In genomic region chr16:79595261-79595660, GRCh38 we compare ENCODE assay signal across 11 cellular contexts. TPM values are rescaled to one million over a fixed set of nuclear protein-coding genes. Genes with fewer than 3 reads are reported as not detected.
A peak's percentile ranks its signal among the peaks of the same experiment; 100 is the strongest.
DNase-seq lines count a peak whose midpoint lies in the region; ATAC-seq and TF ChIP-seq lines count a peak whose summit lies in the region.
"Had no signal": no experiment of that assay in that cellular context is flagged by ENCODE, and none has a peak within 500 bp of the region (broad histone marks: within the 10 kb centered on the region; RNA-seq: fewer than 3 reads in every experiment).

No MANE protein-coding gene starts in this region.

- peak overlapping the region; percentile 71 to 83 for H3K4me3 ChIP-seq in muscle layer of duodenum (ENCODE audit: low read depth in 1 of 2, low read length in 2 of 2)
- peak overlapping the region; percentile 36 to 91 (median 66) for H3K4me3 ChIP-seq in tibial nerve

- WGBS in tibial nerve, 2 donors: 11 to 16% methylated on average over 5 of the region's 5 CpGs

- peaks cover 34% of the 10 kb centered on the region for H3K36me3 Mint-ChIP-seq in activated naive CD4-positive, alpha-beta T cell treated with anti-CD3 and anti-CD28 coated beads, Interleukin-2, amount 10 ng/mL, durations not matched to agents 7 days and 5 days
- H3K36me3 Mint-ChIP-seq in dendritic cell treated with granulocyte-macrophage colony-stimulating factor and Interleukin-4, amounts not matched to agents 40 ng/mL and 50 ng/mL, for 4 days (ENCODE audit: low read depth): peaks cover 100% of the 10 kb centered on the region

- ATAC-seq in stimulated activated naive CD8-positive, alpha-beta T cell treated with anti-CD3 and anti-CD28 coated beads, Interleukin-15, Interleukin-2, amounts not matched to agents 100 U/mL and 50 U/mL, for 24 hours: no peak

- H3K4me1 ChIP-seq in muscle layer of duodenum (ENCODE audit: control insufficient read depth in 1 of 2, insufficient read depth in 2 of 2, low read length in 2 of 2): peaks cover 0 to 7% of the 10 kb centered on the region in 2 donors
- H3K4me1 ChIP-seq in tibial nerve: peaks cover 0 to 27% (median 9%) of the 10 kb centered on the region in 4 donors

- H3K4me3 Mint-ChIP-seq in activated naive CD4-positive, alpha-beta T cell treated with anti-CD3 and anti-CD28 coated beads, Interleukin-2, amount 10 ng/mL, durations not matched to agents 7 days and 5 days: peak overlapping the region; percentile 73
- H3K4me3 Mint-ChIP-seq in dendritic cell treated with granulocyte-macrophage colony-stimulating factor and Interleukin-4, amounts not matched to agents 40 ng/mL and 50 ng/mL, for 4 days: peak overlapping the region; percentile 93

- H3K27me3 ChIP-seq in muscle layer of duodenum (ENCODE audit: low read depth, low read length): no peaks in the 10 kb centered on the region
- no peaks in the 10 kb centered on the region for H3K27me3 ChIP-seq in tibial nerve

- TF ChIP-seq POLR2A in tibial nerve (IDR thresholded peaks at IDR 0.05): no peak

- H3K27ac Mint-ChIP-seq in activated naive CD4-positive, alpha-beta T cell treated with anti-CD3 and anti-CD28 coated beads, Interleukin-2, amount 10 ng/mL, durations not matched to agents 7 days and 5 days: peak overlapping the region; percentile 20
- H3K27ac Mint-ChIP-seq in dendritic cell treated with granulocyte-macrophage colony-stimulating factor and Interleukin-4, amounts not matched to agents 40 ng/mL and 50 ng/mL, for 4 days: peak overlapping the region; percentile 94

- TF ChIP-seq EP300 in tibial nerve (IDR thresholded peaks at IDR 0.05): no peak

- intact Hi-C loops in dendritic cell treated with granulocyte-macrophage colony-stimulating factor and Interleukin-4, amounts not matched to agents 40 ng/mL and 50 ng/mL, for 4 days (cut with micrococcal nuclease): loop anchor here (10.0 kb wide), 1 partner anchor 180 kb away; no protein-coding TSS in a partner anchor

- peaks cover 28% of the 10 kb centered on the region for H3K4me1 Mint-ChIP-seq in activated naive CD4-positive, alpha-beta T cell treated with anti-CD3 and anti-CD28 coated beads, Interleukin-2, amount 10 ng/mL, durations not matched to agents 7 days and 5 days
- H3K4me1 Mint-ChIP-seq in dendritic cell treated with granulocyte-macrophage colony-stimulating factor and Interleukin-4, amounts not matched to agents 40 ng/mL and 50 ng/mL, for 4 days (ENCODE audit: low read depth): peaks cover 55% of the 10 kb centered on the region

- H3K27ac ChIP-seq in muscle layer of duodenum (ENCODE audit: low read length) (peak overlapping the region; percentile 87), tibial nerve (peak overlapping the region; percentile 83 to 95 (median 87))

- H3K27me3 Mint-ChIP-seq in activated naive CD4-positive, alpha-beta T cell treated with anti-CD3 and anti-CD28 coated beads, Interleukin-2, amount 10 ng/mL, durations not matched to agents 7 days and 5 days: peaks cover 48% of the 10 kb centered on the region
- H3K27me3 Mint-ChIP-seq in dendritic cell treated with granulocyte-macrophage colony-stimulating factor and Interleukin-4, amounts not matched to agents 40 ng/mL and 50 ng/mL, for 4 days: peaks cover 21% of the 10 kb centered on the region

- CTCF ChIA-PET in activated naive CD4-positive, alpha-beta T cell treated with anti-CD3 and anti-CD28 coated beads, Interleukin-2, amount 10 ng/mL, durations not matched to agents 7 days and 5 days (lab: Charles Lee): no interaction called here

- H3K36me3 ChIP-seq in muscle layer of duodenum (ENCODE audit: control insufficient read depth in 1 of 2, insufficient read depth in 2 of 2, low read length in 2 of 2) (peaks cover 0 to 3% of the 10 kb centered on the region in 2 donors), tibial nerve (no peaks in the 10 kb centered on the region)

- H3K9me3 Mint-ChIP-seq in activated naive CD4-positive, alpha-beta T cell treated with anti-CD3 and anti-CD28 coated beads, Interleukin-2, amount 10 ng/mL, durations not matched to agents 7 days and 5 days: no peaks in the 10 kb centered on the region
- H3K9me3 Mint-ChIP-seq in dendritic cell treated with granulocyte-macrophage colony-stimulating factor and Interleukin-4, amounts not matched to agents 40 ng/mL and 50 ng/mL, for 4 days: no peaks in the 10 kb centered on the region

- H3K9me3 ChIP-seq in muscle layer of duodenum (ENCODE audit: control insufficient read depth in 1 of 2, low read length in 2 of 2) (no peaks in the 10 kb centered on the region), tibial nerve (no peaks in the 10 kb centered on the region)

- TF ChIP-seq CTCF in tibial nerve (IDR thresholded peaks at IDR 0.05): no peak

- no peak for DNase-seq in activated naive CD4-positive, alpha-beta T cell treated with anti-CD3 and anti-CD28 coated beads, Interleukin-2, amount 10 ng/mL, durations not matched to agents 7 days and 5 days
- DNase-seq in activated naive CD4-positive, alpha-beta T cell treated with Interleukin-2 at 50 U/mL for 16 hours: no peak
- no peak for DNase-seq in tibial nerve (ENCODE audit: low spot score in 2 of 2)
- DNase-seq in RPMI8226: no peak
- DNase-seq in stimulated activated CD4-positive, alpha-beta T cell treated with anti-CD3 and anti-CD28 coated beads, Interleukin-4, amount 100 ng/mL, for 1 hour: no peak
- no peak for DNase-seq in stimulated activated naive CD8-positive, alpha-beta T cell treated with anti-CD3 and anti-CD28 coated beads, Interleukin-15, Interleukin-2, amounts not matched to agents 100 U/mL and 50 U/mL, for 24 hours
- DNase-seq: Karpas-422; NCI-H526 treated with DMSO at 0.1 percent for 48 hours; stimulated activated CD4-positive, alpha-beta T cell treated with anti-CD3 and anti-CD28 coated beads, Interleukin-15, amount 100 ng/mL, for 24 hours had no signal

RNA-seq across cellular contexts. Expression of gene MAF, which starts 5.3 kb away (rescaled TPM):
- 100 to 1,000 TPM in 3 of 4 donors, 10 to 100 TPM in 1; 75.3 to 160 (median 115) TPM for total RNA-seq in tibial nerve
